ENCODE assay signal across 12 cellular contexts in genomic region chr16:86886651-86887050, GRCh38.
"Had no signal": no experiment of that assay in that cellular context is flagged by ENCODE, and none has a peak within 500 bp of the region (broad histone marks: within the 10 kb centered on the region; RNA-seq: fewer than 3 reads in every experiment).

No MANE protein-coding gene starts in this region.

- DNase-seq: activated CD4-positive, alpha-beta T cell treated with anti-CD3 and anti-CD28 coated beads, Interleukin-2, amount 10 ng/mL, durations not matched to agents 7 days and 5 days; activated CD4-positive, CD25-positive, alpha-beta regulatory T cell; activated naive CD4-positive, alpha-beta T cell treated with anti-CD3 and anti-CD28 coated beads, Interleukin-2, amount 10 ng/mL, durations not matched to agents 7 days and 5 days; activated T-cell treated with anti-CD3 and anti-CD28 coated beads for 4 hours; effector memory CD4-positive, alpha-beta T cell; left ventricle myocardium inferior; stimulated activated CD4-positive, alpha-beta T cell treated with anti-CD3 and anti-CD28 coated beads, Interleukin-4, amount 100 ng/mL, for 1 hour; stimulated activated CD8-positive, alpha-beta memory T cell treated with anti-CD3 and anti-CD28 coated beads, Interleukin-4, amount 100 ng/mL, for 48 hours; stimulated activated naive CD8-positive, alpha-beta T cell treated with anti-CD3 and anti-CD28 coated beads, Interleukin-15, amount 100 ng/mL, for 72 hours; T-helper 17 cell; testis had no signal

- H3K9me3 ChIP-seq: left ventricle myocardium inferior, testis had no signal

- H3K27ac ChIP-seq: epithelial cell of prostate, left ventricle myocardium inferior, testis had no signal

- ATAC-seq: stimulated activated naive CD8-positive, alpha-beta T cell treated with anti-CD3 and anti-CD28 coated beads, Interleukin-15, amount 100 ng/mL, for 72 hours; T-helper 17 cell had no signal

- H3K4me3 ChIP-seq: left ventricle myocardium inferior, testis had no signal

- H3K36me3 ChIP-seq: left ventricle myocardium inferior had no signal
